ENCODE assay signal across 9 cellular contexts in genomic region chr22:42939941-42940653, GRCh38.
DNase-seq lines count a peak whose midpoint lies in the region; ATAC-seq and TF ChIP-seq lines count a peak whose summit lies in the region.
"Had no signal": no experiment of that assay in that cellular context is flagged by ENCODE, and none has a peak within 500 bp of the region (broad histone marks: within the 10 kb centered on the region; RNA-seq: fewer than 3 reads in every experiment).

No MANE protein-coding gene starts in this region.

- peaks cover 5% of the 10 kb centered on the region for H3K36me3 Mint-ChIP-seq in natural killer cell

- no peak overlapping the region for H3K4me3 Mint-ChIP-seq in natural killer cell

- H3K27ac Mint-ChIP-seq in natural killer cell = no peak overlapping the region

- H3K4me3 ChIP-seq in stomach smooth muscle (ENCODE audit: low read length in 2 of 2) = peak overlapping the region in 1 of 2 donors; percentile 49

- peaks cover 32 to 38% of the 10 kb centered on the region in 2 donors for H3K4me1 Mint-ChIP-seq in natural killer cell

- peak overlapping the region; percentile 73 for H3K27ac ChIP-seq in stomach smooth muscle (ENCODE audit: low read length)

- TF ChIP-seq CTCF in natural killer cell (IDR thresholded peaks at IDR 0.05) = no peak

- no peaks in the 10 kb centered on the region for H3K9me3 Mint-ChIP-seq in natural killer cell

- ATAC-seq in GM21515 (IDR thresholded peaks at IDR 0.05; ENCODE audit: unreplicated experiment) (no peak), natural killer cell (no peak), HG03354 (IDR thresholded peaks at IDR 0.05; ENCODE audit: poor library complexity, severe bottlenecking, unreplicated experiment) (no peak), GM21447 (IDR thresholded peaks at IDR 0.05; ENCODE audit: unreplicated experiment) (no peak)

- no peaks in the 10 kb centered on the region for H3K27me3 Mint-ChIP-seq in natural killer cell (ENCODE audit: low read depth in 2 of 2)

- intact Hi-C loops in natural killer cell (cut with micrococcal nuclease) = no loop called here

- H3K4me1 ChIP-seq in stomach smooth muscle (ENCODE audit: control insufficient read depth, insufficient read depth, low read length) = peaks cover 55% of the 10 kb centered on the region

- no peaks in the 10 kb centered on the region for H3K36me3 ChIP-seq in stomach smooth muscle (ENCODE audit: control insufficient read depth in 2 of 2, insufficient read depth in 2 of 2, low read length in 2 of 2)

- no peaks in the 10 kb centered on the region for H3K27me3 ChIP-seq in stomach smooth muscle (ENCODE audit: control insufficient read depth in 1 of 2, insufficient read depth in 2 of 2, low read length in 2 of 2)

- peak; percentile 33 for DNase-seq in HK-2 (ENCODE audit: unreplicated experiment)
- DNase-seq in amniotic epithelial cell (ENCODE audit: low read depth) = peak; percentile 93
- peak; percentile 51 for DNase-seq in iPS-NIHi7 (ENCODE audit: extremely low spot score)
- DNase-seq in natural killer cell = no peak
- DNase-seq: activated naive CD4-positive, alpha-beta T cell treated with Interleukin-2 at 50 U/mL for 16 hours had no signal

- H3K9ac ChIP-seq in stomach smooth muscle (ENCODE audit: low read length in 2 of 2) = peak overlapping the region; percentile 13 to 16

- no peaks in the 10 kb centered on the region for H3K9me3 ChIP-seq in stomach smooth muscle (ENCODE audit: control insufficient read depth in 2 of 2, low read length in 2 of 2)
